19 cellular contexts compared by ENCODE assay signal in the genomic region with DNA sequence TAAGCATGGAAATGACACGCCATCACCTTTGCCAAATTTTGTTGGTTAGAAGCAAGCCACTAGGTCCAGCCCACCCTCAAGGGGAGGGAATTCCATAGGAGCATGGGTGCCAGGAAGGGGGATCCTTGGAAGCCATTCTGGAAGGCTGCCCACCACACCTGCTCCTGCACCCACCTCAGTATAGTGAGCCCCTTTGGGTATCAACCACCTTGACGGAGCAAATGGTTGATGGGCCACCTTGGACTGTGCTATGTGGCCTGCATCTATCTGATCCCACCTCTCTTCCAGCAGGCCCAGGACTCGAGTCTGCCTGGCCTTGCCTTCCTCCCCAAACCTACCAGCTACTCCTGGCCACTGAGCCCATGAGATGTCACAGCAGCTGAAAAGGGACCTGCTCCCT. TPM values are rescaled to one million over a fixed set of nuclear protein-coding genes. Genes with fewer than 3 reads are reported as not detected.
"Had no signal": no experiment of that assay in that cellular context is flagged by ENCODE, and none has a peak within 500 bp of the region (broad histone marks: within the 10 kb centered on the region; RNA-seq: fewer than 3 reads in every experiment).

No MANE protein-coding gene starts in this region.

RNA-seq across cellular contexts. Expression of a gene that starts 7.9 kb away (rescaled TPM):
- total RNA-seq: activated CD4-positive, alpha-beta memory T cell treated with anti-CD3 and anti-CD28 coated beads, Interleukin-2, amount 10 ng/mL, durations not matched to agents 7 days and 5 days; activated CD4-positive, alpha-beta T cell treated with anti-CD3 and anti-CD28 coated beads for 36 hours; activated CD4-positive, alpha-beta T cell treated with anti-CD3 and anti-CD28 coated beads, Interleukin-2, amount 10 ng/mL, durations not matched to agents 7 days and 5 days; activated CD8-positive, alpha-beta memory T cell treated with anti-CD3 and anti-CD28 coated beads, Interleukin-2, amount 10 ng/mL, durations not matched to agents 7 days and 5 days; activated CD8-positive, alpha-beta T cell treated with anti-CD3 and anti-CD28 coated beads, Interleukin-2, amount 10 ng/mL, durations not matched to agents 7 days and 5 days; activated naive CD4-positive, alpha-beta T cell treated with anti-CD3 and anti-CD28 coated beads for 36 hours; activated naive CD4-positive, alpha-beta T cell treated with anti-CD3 and anti-CD28 coated beads, Interleukin-2, amount 50 U/mL, for 72 hours; activated naive CD8-positive, alpha-beta T cell treated with anti-CD3 and anti-CD28 coated beads for 36 hours; activated T-cell treated with anti-CD3 and anti-CD28 coated beads, Interleukin-2, amount 50 U/mL, for 4 hours; activated T-cell treated with anti-CD3 and anti-CD28 coated beads, Interleukin-2, amount 50 U/mL, for 72 hours; activated T-helper 1 cell treated with anti-CD3 and anti-CD28 coated beads, Interleukin-12 subunit alpha, Interleukin-12 subunit beta, Interleukin-2, Interleukin-4 antibody, amounts not matched to agents 30 ng/mL and 10 ng/mL and 1 ng/mL, durations not matched to agents 14 hours and 24 hours and 36 hours; activated T-helper 17 cell treated with anti-CD3 and anti-CD28 coated beads, Interleukin-2, amount 50 U/mL, for 72 hours; adrenal gland; aorta; astrocyte; body of pancreas; breast epithelium; cardiac muscle cell; WTC11 had no signal
- polyA plus RNA-seq: adrenal gland, aorta, cardiac muscle cell had no signal

RNA-seq across cellular contexts. Expression of a gene that starts 13.7 kb away (rescaled TPM):
- total RNA-seq: activated CD4-positive, alpha-beta memory T cell treated with anti-CD3 and anti-CD28 coated beads, Interleukin-2, amount 10 ng/mL, durations not matched to agents 7 days and 5 days; activated CD8-positive, alpha-beta memory T cell treated with anti-CD3 and anti-CD28 coated beads, Interleukin-2, amount 10 ng/mL, durations not matched to agents 7 days and 5 days; activated naive CD4-positive, alpha-beta T cell treated with anti-CD3 and anti-CD28 coated beads for 36 hours; activated naive CD8-positive, alpha-beta T cell treated with anti-CD3 and anti-CD28 coated beads for 36 hours; activated T-cell treated with anti-CD3 and anti-CD28 coated beads, Interleukin-2, amount 50 U/mL, for 4 hours; activated T-helper 1 cell treated with anti-CD3 and anti-CD28 coated beads, Interleukin-12 subunit alpha, Interleukin-12 subunit beta, Interleukin-2, Interleukin-4 antibody, amounts not matched to agents 30 ng/mL and 10 ng/mL and 1 ng/mL, durations not matched to agents 14 hours and 24 hours and 36 hours; astrocyte had no signal
- polyA plus RNA-seq: aorta had no signal

RNA-seq across cellular contexts. Expression of a gene that starts 17.6 kb away (rescaled TPM):
- total RNA-seq: activated CD4-positive, alpha-beta memory T cell treated with anti-CD3 and anti-CD28 coated beads, Interleukin-2, amount 10 ng/mL, durations not matched to agents 7 days and 5 days; activated CD4-positive, alpha-beta T cell treated with anti-CD3 and anti-CD28 coated beads for 36 hours; activated CD4-positive, alpha-beta T cell treated with anti-CD3 and anti-CD28 coated beads, Interleukin-2, amount 10 ng/mL, durations not matched to agents 7 days and 5 days; activated CD8-positive, alpha-beta memory T cell treated with anti-CD3 and anti-CD28 coated beads, Interleukin-2, amount 10 ng/mL, durations not matched to agents 7 days and 5 days; activated CD8-positive, alpha-beta T cell treated with anti-CD3 and anti-CD28 coated beads, Interleukin-2, amount 10 ng/mL, durations not matched to agents 7 days and 5 days; activated naive CD4-positive, alpha-beta T cell treated with anti-CD3 and anti-CD28 coated beads for 36 hours; activated naive CD4-positive, alpha-beta T cell treated with anti-CD3 and anti-CD28 coated beads, Interleukin-2, amount 50 U/mL, for 72 hours; activated naive CD8-positive, alpha-beta T cell treated with anti-CD3 and anti-CD28 coated beads for 36 hours; activated T-cell treated with anti-CD3 and anti-CD28 coated beads, Interleukin-2, amount 50 U/mL, for 4 hours; activated T-cell treated with anti-CD3 and anti-CD28 coated beads, Interleukin-2, amount 50 U/mL, for 72 hours; activated T-helper 1 cell treated with anti-CD3 and anti-CD28 coated beads, Interleukin-12 subunit alpha, Interleukin-12 subunit beta, Interleukin-2, Interleukin-4 antibody, amounts not matched to agents 30 ng/mL and 10 ng/mL and 1 ng/mL, durations not matched to agents 14 hours and 24 hours and 36 hours; activated T-helper 17 cell treated with anti-CD3 and anti-CD28 coated beads, Interleukin-2, amount 50 U/mL, for 72 hours; adrenal gland; aorta; astrocyte; body of pancreas; breast epithelium; cardiac muscle cell; WTC11 had no signal
- polyA plus RNA-seq: adrenal gland, aorta, cardiac muscle cell had no signal
